Comparison of ENCODE assay signal across 16 cellular contexts in genomic region chr14:65299837-65300236, GRCh38.
DNase-seq lines count a peak whose midpoint lies in the region; ATAC-seq, FAIRE-seq and TF ChIP-seq lines count a peak whose summit lies in the region.
"Had no signal": no experiment of that assay in that cellular context is flagged by ENCODE, and none has a peak within 500 bp of the region (broad histone marks: within the 10 kb centered on the region; RNA-seq: fewer than 3 reads in every experiment).

No MANE protein-coding gene starts in this region.

- H3K9ac ChIP-seq in HepG2 (ENCODE audit: insufficient read depth, low read depth, low read length) (no peak overlapping the region), mesenchymal stem cell (ENCODE audit: low read length) (no peak overlapping the region)

- DNase-seq in T-helper 1 cell (no peak), GM12865 (ENCODE audit: low read depth) (no peak), NCI-H1417 treated with DMSO at 0.1 percent for 48 hours (lab: John Stamatoyannopoulos, UW) (no peak), HepG2 (ENCODE audit: low spot score) (no peak), mesenchymal stem cell (no peak)
- DNase-seq in activated naive CD8-positive, alpha-beta T cell treated with anti-CD3 and anti-CD28 coated beads for 36 hours: no peak
- no peak for DNase-seq in naive thymus-derived CD8-positive, alpha-beta T cell
- DNase-seq: DMS 273 treated with DMSO at 0.1 percent for 48 hours, foreskin keratinocyte, KBM-7, left cardiac atrium, NCI-H526, ovary, PC-3 had no signal

- no peaks in the 10 kb centered on the region for H3K9me3 Mint-ChIP-seq in T-helper 1 cell treated with Interleukin-12 subunit alpha and Interleukin-12 subunit beta and Interleukin-4 antibody, amounts not matched to agents 30 μg/mL and 1 μg/mL, for 36 hours
- no peaks in the 10 kb centered on the region for H3K9me3 Mint-ChIP-seq in activated naive CD8-positive, alpha-beta T cell treated with anti-CD3 and anti-CD28 coated beads for 36 hours
- H3K9me3 Mint-ChIP-seq in naive thymus-derived CD8-positive, alpha-beta T cell: no peaks in the 10 kb centered on the region

- no peak overlapping the region for H4K91ac ChIP-seq in mesenchymal stem cell (ENCODE audit: low read length)

- TF ChIP-seq POLR2A in HepG2 (IDR thresholded peaks at IDR 0.05; ENCODE audit: insufficient read depth in 1 of 2, low read depth in 2 of 2, low read length in 2 of 2): no peak

- peaks cover 7% of the 10 kb centered on the region for H3K36me3 Mint-ChIP-seq in T-helper 1 cell treated with Interleukin-12 subunit alpha and Interleukin-12 subunit beta and Interleukin-4 antibody, amounts not matched to agents 30 μg/mL and 1 μg/mL, for 36 hours (ENCODE audit: low read depth)
- peaks cover 10% of the 10 kb centered on the region for H3K36me3 Mint-ChIP-seq in activated naive CD8-positive, alpha-beta T cell treated with anti-CD3 and anti-CD28 coated beads for 36 hours
- H3K36me3 Mint-ChIP-seq in naive thymus-derived CD8-positive, alpha-beta T cell: no peaks in the 10 kb centered on the region

- H2BK5ac ChIP-seq in mesenchymal stem cell (ENCODE audit: low read depth, low read length, poor library complexity, severe bottlenecking): no peak overlapping the region

- H3K79me1 ChIP-seq in mesenchymal stem cell (replicated peaks; ENCODE audit: low read length, poor library complexity, severe bottlenecking): no peaks in the 10 kb centered on the region

- H2BK15ac ChIP-seq in mesenchymal stem cell (ENCODE audit: low read depth, poor library complexity, severe bottlenecking): no peak overlapping the region

- no peaks in the 10 kb centered on the region for H3K79me2 ChIP-seq in HepG2 (ENCODE audit: insufficient read depth, low read length)

- WGBS in HepG2 (ENCODE audit: low lambda C conversion rate): 37% methylated on average over 3 of the region's 3 CpGs
- 66% methylated on average over 3 of the region's 3 CpGs for WGBS in mesenchymal stem cell

- H4K8ac ChIP-seq in mesenchymal stem cell (ENCODE audit: low read length): no peak overlapping the region

- no peak overlapping the region for H3K4ac ChIP-seq in mesenchymal stem cell (ENCODE audit: low read depth in 1 of 2, low read length in 2 of 2)

- H3K27me3 Mint-ChIP-seq in T-helper 1 cell treated with Interleukin-12 subunit alpha and Interleukin-12 subunit beta and Interleukin-4 antibody, amounts not matched to agents 30 μg/mL and 1 μg/mL, for 36 hours (ENCODE audit: low read depth): no peaks in the 10 kb centered on the region
- H3K27me3 Mint-ChIP-seq in activated naive CD8-positive, alpha-beta T cell treated with anti-CD3 and anti-CD28 coated beads for 36 hours: no peaks in the 10 kb centered on the region
- H3K27me3 Mint-ChIP-seq in naive thymus-derived CD8-positive, alpha-beta T cell: no peaks in the 10 kb centered on the region

- CTCF ChIA-PET in HepG2 (lab: Yijun Ruan, JAX; ENCODE audit: low intra/inter-chr PET ratio, low total read pairs): no interaction called here

- H3K9me3 ChIP-seq in HepG2 (ENCODE audit: low read length) (no peaks in the 10 kb centered on the region), mesenchymal stem cell (ENCODE audit: control insufficient read depth, low read length) (no peaks in the 10 kb centered on the region)
- H3K9me3 ChIP-seq: ovary had no signal

- H2BK12ac ChIP-seq in mesenchymal stem cell (ENCODE audit: low read length in 2 of 2): no peak overlapping the region

- no peak for FAIRE-seq in HepG2 (lab: Jason Lieb, UNC)

- no peaks in the 10 kb centered on the region for H3K36me3 ChIP-seq in HepG2 (replicated peaks in 1 of 2; ENCODE audit: control insufficient read depth in 1 of 2, insufficient read depth in 2 of 2, low read length in 2 of 2)
- H3K36me3 ChIP-seq in mesenchymal stem cell (ENCODE audit: control insufficient read depth in 1 of 2, insufficient read depth in 2 of 2, low read depth in 1 of 2, low read length in 2 of 2): no peaks in the 10 kb centered on the region
- H3K36me3 ChIP-seq: ovary had no signal

- in situ Hi-C loops in HepG2 (cut with HindIII; ENCODE audit: extremely low pct_ligation_motif_present, low pct_unique_long_range_greater_than_20kb): loop anchor here (5.0 kb wide), 1 partner anchor 63 kb away; no protein-coding TSS in a partner anchor

- H3K4me1 Mint-ChIP-seq in T-helper 1 cell treated with Interleukin-12 subunit alpha and Interleukin-12 subunit beta and Interleukin-4 antibody, amounts not matched to agents 30 μg/mL and 1 μg/mL, for 36 hours (ENCODE audit: low read depth): peaks cover 66% of the 10 kb centered on the region
- H3K4me1 Mint-ChIP-seq in activated naive CD8-positive, alpha-beta T cell treated with anti-CD3 and anti-CD28 coated beads for 36 hours: peaks cover 65% of the 10 kb centered on the region
- peaks cover 34 to 71% (median 65%) of the 10 kb centered on the region in 4 donors for H3K4me1 Mint-ChIP-seq in naive thymus-derived CD8-positive, alpha-beta T cell

- peak overlapping the region; percentile 29 for H3K27ac Mint-ChIP-seq in T-helper 1 cell treated with Interleukin-12 subunit alpha and Interleukin-12 subunit beta and Interleukin-4 antibody, amounts not matched to agents 30 μg/mL and 1 μg/mL, for 36 hours
- H3K27ac Mint-ChIP-seq in activated naive CD8-positive, alpha-beta T cell treated with anti-CD3 and anti-CD28 coated beads for 36 hours: peak overlapping the region; percentile 6
- H3K27ac Mint-ChIP-seq in naive thymus-derived CD8-positive, alpha-beta T cell: peak overlapping the region in 9 of 10 donors; percentile 26 to 84 (median 66)

- H3K4me3 ChIP-seq in GM12865 (ENCODE audit: low read depth, low read length) (peak overlapping the region; percentile 40), HepG2 (replicated peaks in 1 of 3; ENCODE audit: insufficient read depth in 1 of 3, low read depth in 2 of 3, low read length in 3 of 3) (no peak overlapping the region), mesenchymal stem cell (ENCODE audit: insufficient read depth in 1 of 2, low read depth in 1 of 2, low read length in 2 of 2) (no peak overlapping the region)
- H3K4me3 ChIP-seq: ovary had no signal

- peak; percentile 57 for ATAC-seq in naive thymus-derived CD8-positive, alpha-beta T cell
- ATAC-seq in HepG2: no peak
- ATAC-seq: foreskin keratinocyte, left cardiac atrium, PC-3 had no signal

- no TSS peak for BruUV-seq in HepG2 (replicated peaks; lab: Mats Ljungman, UMichigan)

- H3K4me1 ChIP-seq in HepG2 (ENCODE audit: insufficient read depth, low read length) (peaks cover 74% of the 10 kb centered on the region), mesenchymal stem cell (ENCODE audit: control insufficient read depth, insufficient read depth, low read depth, low read length) (peaks cover 1% of the 10 kb centered on the region)

- no peak for TF ChIP-seq RAD21 in HepG2 (CRISPR knock-in tag; IDR thresholded peaks at IDR 0.05)

- H3K27me3 ChIP-seq in HepG2 (ENCODE audit: control insufficient read depth in 1 of 2, insufficient read depth in 2 of 2, low read length in 2 of 2): no peaks in the 10 kb centered on the region
- no peaks in the 10 kb centered on the region for H3K27me3 ChIP-seq in mesenchymal stem cell (ENCODE audit: control insufficient read depth in 1 of 2, insufficient read depth in 1 of 2, low read length in 2 of 2)
- H3K27me3 ChIP-seq: foreskin keratinocyte, ovary had no signal

- no peak overlapping the region for H3K23ac ChIP-seq in mesenchymal stem cell (ENCODE audit: low read length in 2 of 2)

- intact Hi-C loops in HepG2 (cut with micrococcal nuclease; ENCODE audit: unreplicated experiment): loop anchor here (5.0 kb wide), 1 partner anchor 73 kb away; no protein-coding TSS in a partner anchor

- no peak overlapping the region for H2AK5ac ChIP-seq in mesenchymal stem cell (ENCODE audit: low read length, severe bottlenecking)

- TF ChIP-seq CTCF in GM12865 (IDR thresholded peaks at IDR 0.05; ENCODE audit: insufficient read depth, low read depth, low read length, missing control alignments) (no peak), HepG2 (CRISPR knock-in tag; IDR thresholded peaks at IDR 0.05) (no peak)

- H3K27ac ChIP-seq in HepG2 (ENCODE audit: extremely low read length, insufficient read depth, low read length) (no peak overlapping the region), mesenchymal stem cell (ENCODE audit: low read length, poor library complexity, severe bottlenecking) (no peak overlapping the region)
- H3K27ac ChIP-seq: 22Rv1, foreskin keratinocyte, ovary had no signal

- no peaks in the 10 kb centered on the region for H4K20me1 ChIP-seq in HepG2 (ENCODE audit: insufficient read depth, low read length)

- POLR2A ChIA-PET in naive thymus-derived CD8-positive, alpha-beta T cell (lab: Charles Lee): interaction anchor here (0.7 to 5.2 kb wide), 2 partner anchors 11 to 710 kb away, joined by 3 to 37 read pairs; no protein-coding TSS in a partner anchor
- POLR2A ChIA-PET in HepG2 (lab: Yijun Ruan, JAX): no interaction called here

- no peak overlapping the region for H3K18ac ChIP-seq in mesenchymal stem cell (ENCODE audit: low read depth in 1 of 2, low read length in 2 of 2)

- no peak overlapping the region for H3K14ac ChIP-seq in mesenchymal stem cell (ENCODE audit: low read length in 2 of 2)

- TF ChIP-seq EP300 in HepG2 (IDR thresholded peaks at IDR 0.05; ENCODE audit: low read depth in 2 of 2, low read length in 2 of 2) (no peak), HepG2 (CRISPR knock-in tag; IDR thresholded peaks at IDR 0.05; ENCODE audit: borderline replicate concordance) (no peak)

- H3K4me3 Mint-ChIP-seq in T-helper 1 cell treated with Interleukin-12 subunit alpha and Interleukin-12 subunit beta and Interleukin-4 antibody, amounts not matched to agents 30 μg/mL and 1 μg/mL, for 36 hours: no peak overlapping the region
- H3K4me3 Mint-ChIP-seq in activated naive CD8-positive, alpha-beta T cell treated with anti-CD3 and anti-CD28 coated beads for 36 hours: no peak overlapping the region
- H3K4me3 Mint-ChIP-seq in naive thymus-derived CD8-positive, alpha-beta T cell: peak overlapping the region in 5 of 10 donors; percentile 17 to 52 (median 26)

- H3K4me2 ChIP-seq in HepG2 (ENCODE audit: low read depth, low read length) (no peak overlapping the region), mesenchymal stem cell (ENCODE audit: low read length, poor library complexity, severe bottlenecking) (no peak overlapping the region)

- H2BK120ac ChIP-seq in mesenchymal stem cell (ENCODE audit: low read depth, low read length): no peak overlapping the region

- H2AFZ ChIP-seq in HepG2 (ENCODE audit: low read length) (no peak overlapping the region), mesenchymal stem cell (ENCODE audit: low read depth, low read length) (no peak overlapping the region)

TF ChIP-seq in HepG2, 621 proteins besides CTCF, POLR2A, EP300 and RAD21 (continues in another document):
- TF ChIP-seq ELF1 (CRISPR knock-in tag; IDR thresholded peaks at IDR 0.05) (no peak), ZNF253 (CRISPR knock-in tag; IDR thresholded peaks at IDR 0.05; ENCODE audit: borderline replicate concordance) (no peak), ZNF274 (CRISPR knock-in tag; IDR thresholded peaks at IDR 0.05) (no peak)

Comparison
In these comparisons a context has a peak if more than half of its experiments do, and no peak if none do; other contexts are left out.
1. H3K27ac Mint-ChIP-seq: peak in every context shown above with its lines; median percentile 66 in naive thymus-derived CD8-positive, alpha-beta T cell; 29 in T-helper 1 cell treated with Interleukin-12 subunit alpha and Interleukin-12 subunit beta and Interleukin-4 antibody, amounts not matched to agents 30 μg/mL and 1 μg/mL, for 36 hours; 6 in activated naive CD8-positive, alpha-beta T cell treated with anti-CD3 and anti-CD28 coated beads for 36 hours.